In the genomic region with DNA sequence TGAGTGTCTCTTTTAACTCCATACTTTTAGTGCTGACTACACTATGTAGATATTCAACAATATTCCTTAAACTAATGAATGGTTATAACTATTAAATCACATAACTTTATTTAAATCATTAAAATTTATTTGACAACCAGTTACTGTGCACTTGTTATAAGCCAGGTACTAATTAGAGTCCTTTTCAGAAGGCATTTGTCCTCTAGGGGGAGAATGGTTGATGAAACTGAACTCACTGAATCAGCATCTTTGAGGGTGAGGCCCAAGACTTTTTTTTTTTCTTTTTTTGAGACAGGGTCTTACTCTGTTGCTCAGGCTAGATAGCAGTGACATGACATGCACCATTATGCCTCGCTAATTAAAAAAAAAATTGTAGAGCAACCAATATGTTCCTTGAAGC, we compare ENCODE assay signal across 13 cellular contexts.
DNase-seq lines count a peak whose midpoint lies in the region; ATAC-seq and TF ChIP-seq lines count a peak whose summit lies in the region.
"Had no signal": no experiment of that assay in that cellular context is flagged by ENCODE, and none has a peak within 500 bp of the region (broad histone marks: within the 10 kb centered on the region; RNA-seq: fewer than 3 reads in every experiment).

No MANE protein-coding gene starts in this region.

- H3K9me3 Mint-ChIP-seq in mesothelial cell of epicardium: no peaks in the 10 kb centered on the region
- H3K9me3 Mint-ChIP-seq: CD8-positive, alpha-beta memory T cell had no signal

- no peak overlapping the region for H3K27ac ChIP-seq in KMS-11
- H3K27ac ChIP-seq in effector memory CD4-positive, alpha-beta T cell (ENCODE audit: insufficient read depth, low read length, poor library complexity, severe bottlenecking): no peak overlapping the region
- H3K27ac ChIP-seq: suprapubic skin had no signal

- peaks cover 3% of the 10 kb centered on the region for H3K4me1 Mint-ChIP-seq in mesothelial cell of epicardium
- H3K4me1 Mint-ChIP-seq: CD8-positive, alpha-beta memory T cell had no signal

- DNase-seq in GM12864 (ENCODE audit: low read depth) (no peak), astrocyte of the cerebellum (ENCODE audit: low read depth) (no peak), mesothelial cell of epicardium (ENCODE audit: low spot score in 2 of 2, unreplicated experiment in 2 of 2) (no peak)
- DNase-seq in effector memory CD4-positive, alpha-beta T cell: no peak
- DNase-seq: activated naive CD4-positive, alpha-beta T cell treated with Interleukin-2 at 50 U/mL for 16 hours; CD8-positive, alpha-beta memory T cell; cerebellar nuclear complex; NCI-H2227 treated with DMSO at 0.1 percent for 48 hours had no signal

- H3K9ac ChIP-seq in KMS-11: no peak overlapping the region

- no peaks in the 10 kb centered on the region for H3K27me3 Mint-ChIP-seq in mesothelial cell of epicardium (ENCODE audit: low read depth)
- H3K27me3 Mint-ChIP-seq: CD8-positive, alpha-beta memory T cell had no signal

- ATAC-seq in HG03135 (IDR thresholded peaks at IDR 0.05; ENCODE audit: unreplicated experiment): no peak
- no peak for ATAC-seq in HG03354 (IDR thresholded peaks at IDR 0.05; ENCODE audit: poor library complexity, severe bottlenecking, unreplicated experiment)
- ATAC-seq: esophagus mucosa had no signal

- H3K4me3 Mint-ChIP-seq in mesothelial cell of epicardium: no peak overlapping the region
- H3K4me3 Mint-ChIP-seq: CD8-positive, alpha-beta memory T cell had no signal

- H3K9me3 ChIP-seq in effector memory CD4-positive, alpha-beta T cell (ENCODE audit: control insufficient read depth, low read length): no peaks in the 10 kb centered on the region
- H3K9me3 ChIP-seq: suprapubic skin had no signal

- no peaks in the 10 kb centered on the region for H3K27me3 ChIP-seq in KMS-11 (ENCODE audit: insufficient read depth, low read depth)
- H3K27me3 ChIP-seq in effector memory CD4-positive, alpha-beta T cell (replicated peaks; ENCODE audit: control insufficient read depth, insufficient read depth, low read length, poor library complexity, severe bottlenecking): no peaks in the 10 kb centered on the region
- H3K27me3 ChIP-seq: suprapubic skin had no signal

- no peaks in the 10 kb centered on the region for H3K36me3 ChIP-seq in KMS-11 (ENCODE audit: insufficient read depth)
- no peaks in the 10 kb centered on the region for H3K36me3 ChIP-seq in effector memory CD4-positive, alpha-beta T cell (ENCODE audit: control insufficient read depth, insufficient read depth, low read length)
- H3K36me3 ChIP-seq: suprapubic skin had no signal

- H3K36me3 Mint-ChIP-seq in mesothelial cell of epicardium: no peaks in the 10 kb centered on the region
- H3K36me3 Mint-ChIP-seq: CD8-positive, alpha-beta memory T cell had no signal

- no peaks in the 10 kb centered on the region for H4K20me1 ChIP-seq in KMS-11 (ENCODE audit: insufficient read depth)

- H3K79me2 ChIP-seq in KMS-11 (ENCODE audit: insufficient read depth, low read depth): no peaks in the 10 kb centered on the region

- no peak overlapping the region for H3K4me2 ChIP-seq in KMS-11

- H3K4me3 ChIP-seq in GM12864 (ENCODE audit: low read depth, low read length) (no peak overlapping the region), KMS-11 (IDR thresholded peaks at IDR 0.05; ENCODE audit: insufficient read depth, low read depth, low read length) (no peak overlapping the region), astrocyte of the cerebellum (ENCODE audit: low read depth, low read length) (no peak overlapping the region)
- no peak overlapping the region for H3K4me3 ChIP-seq in effector memory CD4-positive, alpha-beta T cell (ENCODE audit: insufficient read depth, low read depth, low read length, poor library complexity, severe bottlenecking)
- H3K4me3 ChIP-seq: suprapubic skin had no signal

- in situ Hi-C loops in astrocyte of the cerebellum (cut with HindIII; ENCODE audit: low sequenced_read_pairs): loop anchor here (25.0 kb wide), 2 partner anchors 939 to 1089 kb away; no protein-coding TSS in a partner anchor

- no peak overlapping the region for H3K27ac Mint-ChIP-seq in mesothelial cell of epicardium
- H3K27ac Mint-ChIP-seq: CD8-positive, alpha-beta memory T cell had no signal

- TF ChIP-seq CTCF in GM12864 (IDR thresholded peaks at IDR 0.05; ENCODE audit: low read depth, low read length, missing control alignments): peak; percentile 28
- peak; percentile 26; the same call in 1 of the 2 replicates for TF ChIP-seq CTCF in KMS-11 (conservative IDR thresholded peaks at IDR 0.05; ENCODE audit: low read depth, low read length)
- TF ChIP-seq CTCF in astrocyte of the cerebellum (IDR thresholded peaks at IDR 0.05; ENCODE audit: low read depth, low read length, missing control alignments): peak; percentile 18
- peak; percentile 19 for TF ChIP-seq CTCF in mesothelial cell of epicardium (IDR thresholded peaks at IDR 0.05; ENCODE audit: unreplicated experiment)

- no peaks in the 10 kb centered on the region for H3K4me1 ChIP-seq in KMS-11 (ENCODE audit: low read depth, poor library complexity, severe bottlenecking)
- no peaks in the 10 kb centered on the region for H3K4me1 ChIP-seq in effector memory CD4-positive, alpha-beta T cell (ENCODE audit: control insufficient read depth, insufficient read depth, low read length, poor library complexity, severe bottlenecking)
- H3K4me1 ChIP-seq: suprapubic skin had no signal

- no peak overlapping the region for H2AFZ ChIP-seq in KMS-11 (ENCODE audit: low read depth)
